Comparison of ENCODE assay signal across 8 cellular contexts in the genomic region with DNA sequence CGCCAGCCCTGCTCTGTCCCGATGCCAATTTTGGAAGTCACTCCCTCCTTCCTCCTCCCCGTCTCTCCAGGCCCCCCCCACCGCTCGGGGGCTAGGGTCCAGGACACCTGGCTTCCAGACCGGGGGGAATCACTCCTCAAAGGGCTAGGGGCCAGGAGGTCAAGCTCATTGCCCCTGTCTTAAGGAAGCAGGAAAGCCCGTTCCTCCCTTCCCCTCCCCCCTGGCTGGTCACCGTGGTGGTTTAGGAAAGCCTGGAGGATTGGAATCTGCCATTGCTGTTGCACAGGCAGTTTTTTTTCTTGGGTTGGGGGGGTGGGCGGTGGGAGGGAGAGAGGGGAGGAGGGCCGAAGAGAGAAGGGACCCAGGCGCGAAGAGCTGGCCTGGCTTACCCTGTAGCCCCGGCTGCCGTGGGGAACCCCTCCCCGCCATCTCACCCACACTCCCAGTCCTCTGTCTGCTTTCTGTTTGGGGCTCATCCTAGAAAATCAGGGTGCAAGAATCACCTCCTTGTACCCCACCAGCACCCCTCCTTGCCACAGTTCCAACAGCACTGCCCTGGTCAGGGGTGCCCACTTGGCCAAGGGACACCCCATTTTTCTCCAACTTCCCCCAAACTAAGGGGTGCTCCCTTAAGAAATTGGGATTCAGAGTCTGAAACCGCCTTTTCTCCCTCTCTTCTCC. TPM values are rescaled to one million over a fixed set of nuclear protein-coding genes. Genes with fewer than 3 reads are reported as not detected.
DNase-seq lines count a peak whose midpoint lies in the region; ATAC-seq, FAIRE-seq and TF ChIP-seq lines count a peak whose summit lies in the region.

No MANE protein-coding gene starts in this region.

- intact Hi-C loops in body of pancreas (cut with DNase I) (loop anchor here (10.0 kb wide), 1 partner anchor 175 kb away; no protein-coding TSS in a partner anchor), stomach (cut with DNase I; ENCODE audit: low total_unique reads) (no loop called here)

- no peaks in the 10 kb centered on the region for H3K27me3 ChIP-seq in body of pancreas
- H3K27me3 ChIP-seq in stomach: peaks cover 3 to 24% (median 10%) of the 10 kb centered on the region in 3 donors

- TF ChIP-seq EP300 in A549 (IDR thresholded peaks at IDR 0.05) (no peak), stomach (IDR thresholded peaks at IDR 0.05) (no peak)

- CTCF ChIA-PET in A549 (lab: Yijun Ruan, JAX): interaction anchor here (0.8 to 11.4 kb wide), 17 partner anchors 11 to 379 kb away, joined by 3 to 77 read pairs (median 13); a partner anchor contains a TSS

- POLR2A ChIA-PET in A549 (lab: Yijun Ruan, JAX): interaction anchor here (0.6 to 1.0 kb wide), 2 partner anchors 16 to 148 kb away, joined by 3 to 14 read pairs; a partner anchor contains a TSS

- H3K36me3 ChIP-seq in body of pancreas (replicated peaks in 1 of 2; ENCODE audit: insufficient read depth in 1 of 2, low read depth in 2 of 2): no peaks in the 10 kb centered on the region
- peaks cover 4 to 15% (median 14%) of the 10 kb centered on the region in 4 donors for H3K36me3 ChIP-seq in stomach

- H3K4me3 ChIP-seq in A549: peak overlapping the region; percentile 43
- H3K4me3 ChIP-seq in body of pancreas: peak overlapping the region; percentile 6 to 18
- H3K4me3 ChIP-seq in stomach: peak overlapping the region; percentile 49 to 57 (median 52)

- no peak for FAIRE-seq in A549 (lab: Jason Lieb, UNC)

- no peak for TF ChIP-seq POLR2A in A549 (IDR thresholded peaks at IDR 0.05; ENCODE audit: low read length)
- peak in 1 of 3 donors; percentile 38 for TF ChIP-seq POLR2A in body of pancreas (IDR thresholded peaks at IDR 0.05)
- no peak for TF ChIP-seq POLR2A in stomach (IDR thresholded peaks at IDR 0.05)

- WGBS in A549 (ENCODE audit: missing lambda C conversion rate): 9% methylated on average over 15 of the region's 16 CpGs
- WGBS in body of pancreas, 2 donors: 7 to 16% methylated on average over 12 to 15 of the region's 16 CpGs
- WGBS in stomach, 5 donors: 12 to 20% (median 17%) methylated on average over 11 to 16 of the region's 16 CpGs

- peak; percentile 11 to 23; a peak in 3 of 6 replicates for ATAC-seq in A549
- ATAC-seq in body of pancreas: peak; percentile 23

- TF ChIP-seq RAD21 in A549 (conservative IDR thresholded peaks at IDR 0.05 in 1 of 2, IDR thresholded peaks at IDR 0.05 in 1 of 2): no peak

- H3K4me2 ChIP-seq in A549: peak overlapping the region; percentile 76

- H3K4me1 ChIP-seq in A549: peaks cover 31% of the 10 kb centered on the region
- peaks cover 39% of the 10 kb centered on the region for H3K4me1 ChIP-seq in body of pancreas
- H3K4me1 ChIP-seq in stomach: peaks cover 45 to 83% (median 73%) of the 10 kb centered on the region in 4 donors

- H3K9me3 ChIP-seq in A549: no peaks in the 10 kb centered on the region
- no peaks in the 10 kb centered on the region for H3K9me3 ChIP-seq in body of pancreas
- no peaks in the 10 kb centered on the region for H3K9me3 ChIP-seq in stomach

- H3K27ac ChIP-seq in A549 (peak overlapping the region; percentile 92 to 94), body of pancreas (peak overlapping the region; percentile 63 to 83 (median 75)), stomach (peak overlapping the region; percentile 65 to 99 (median 97))

- TF ChIP-seq CTCF in A549 (IDR thresholded peaks at IDR 0.05): no peak
- TF ChIP-seq CTCF in body of pancreas (IDR thresholded peaks at IDR 0.05): no peak
- TF ChIP-seq CTCF in stomach (IDR thresholded peaks at IDR 0.05): no peak

- DNase-seq in A549 (ENCODE audit: low read depth in 1 of 2, low spot score in 1 of 2) (peak; percentile 77 to 94), HuH-7.5 (ENCODE audit: low spot score) (peak; percentile 86), body of pancreas (peak; percentile 71 to 75 (median 73)), iPS-NIHi11 (ENCODE audit: low spot score) (peak; percentile 72), stomach (peak; percentile 57), HK-2 (ENCODE audit: unreplicated experiment) (no peak), NCI-H524 (lab: John Stamatoyannopoulos, UW) (no peak)
- no peak for DNase-seq in stimulated activated CD4-positive, alpha-beta T cell treated with anti-CD3 and anti-CD28 coated beads, Interleukin-4, amount 100 ng/mL, for 4 hours

TF ChIP-seq in A549, 52 proteins besides CTCF, POLR2A, EP300 and RAD21 (continues in another document):
- TF ChIP-seq FOXS1 (CRISPR knock-in tag; IDR thresholded peaks at IDR 0.05) (no peak), HOXA7 (CRISPR knock-in tag; IDR thresholded peaks at IDR 0.05) (no peak), MAZ (IDR thresholded peaks at IDR 0.05; ENCODE audit: borderline replicate concordance, low read depth, low read length) (peak; percentile 93; the same call in 1 of the 2 replicates), HOXB13 (CRISPR knock-in tag; IDR thresholded peaks at IDR 0.05; ENCODE audit: low read depth) (no peak), RNF2 (IDR thresholded peaks at IDR 0.05; ENCODE audit: borderline replicate concordance, low read depth) (no peak), EHMT2 (IDR thresholded peaks at IDR 0.05; ENCODE audit: low read depth) (no peak), RCOR1 (IDR thresholded peaks at IDR 0.05; ENCODE audit: low read depth, low read length) (no peak), ZC3H11A (IDR thresholded peaks at IDR 0.05) (no peak), KDM5A (IDR thresholded peaks at IDR 0.05) (no peak), POLR2AphosphoS2 (conservative IDR thresholded peaks at IDR 0.05; ENCODE audit: low read length) (no peak)
- TF ChIP-seq, protein P1, sequence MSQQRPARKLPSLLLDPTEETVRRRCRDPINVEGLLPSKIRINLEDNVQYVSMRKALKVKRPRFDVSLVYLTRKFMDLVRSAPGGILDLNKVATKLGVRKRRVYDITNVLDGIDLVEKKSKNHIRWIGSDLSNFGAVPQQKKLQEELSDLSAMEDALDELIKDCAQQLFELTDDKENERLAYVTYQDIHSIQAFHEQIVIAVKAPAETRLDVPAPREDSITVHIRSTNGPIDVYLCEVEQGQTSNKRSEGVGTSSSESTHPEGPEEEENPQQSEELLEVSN (IDR thresholded peaks at IDR 0.05; ENCODE audit: borderline replicate concordance, low read depth): peak; percentile 23; the same call in 1 of the 2 replicates
- TF ChIP-seq, protein P2, sequence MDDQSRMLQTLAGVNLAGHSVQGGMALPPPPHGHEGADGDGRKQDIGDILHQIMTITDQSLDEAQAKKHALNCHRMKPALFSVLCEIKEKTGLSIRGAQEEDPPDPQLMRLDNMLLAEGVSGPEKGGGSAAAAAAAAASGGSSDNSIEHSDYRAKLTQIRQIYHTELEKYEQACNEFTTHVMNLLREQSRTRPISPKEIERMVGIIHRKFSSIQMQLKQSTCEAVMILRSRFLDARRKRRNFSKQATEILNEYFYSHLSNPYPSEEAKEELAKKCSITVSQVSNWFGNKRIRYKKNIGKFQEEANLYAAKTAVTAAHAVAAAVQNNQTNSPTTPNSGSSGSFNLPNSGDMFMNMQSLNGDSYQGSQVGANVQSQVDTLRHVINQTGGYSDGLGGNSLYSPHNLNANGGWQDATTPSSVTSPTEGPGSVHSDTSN (IDR thresholded peaks at IDR 0.05): no peak

RNA-seq across cellular contexts. Expression of a gene that starts 2.9 kb away (rescaled TPM):
- polyA plus RNA-seq in A549 (2011; rRNA removed) (0.16 TPM in 1 of 2 replicates, not detected in the other), A549 (2017; fragmentation: RNase III; extraction: RNeasy Plus Mini Kit Qiagen cat#74134 plus additional on column Dnase treatment) (0.03 to 0.04 TPM in 2 of 3 replicates, not detected in the other), stomach (1 to 10 TPM; 2.2 to 5.0 (median 4.3) TPM)
- polyA plus RNA-seq in A549 (2012; cell fraction: cytosol; rRNA removed): 0.01 TPM in 1 of 2 replicates, not detected in the other
- polyA plus RNA-seq in A549 (2012; cell fraction: nucleus; rRNA removed): 0.02 and 0.05 TPM in 2 replicates
- polyA minus RNA-seq in A549 (2011; rRNA and poly(A)+ RNA removed): not detected in 2 replicates
- total RNA-seq in body of pancreas (1 to 10 TPM; 1.6 to 8.9 TPM), stomach (1 to 10 TPM in 3 of 5 donors, not detected in 2; 1.3 to 5.5 (median 2.9) TPM)

RNA-seq across cellular contexts. Expression of a gene that starts 7.6 kb away (rescaled TPM):
- polyA plus RNA-seq in A549 (2011; rRNA removed) (185 and 210 TPM in 2 replicates), A549 (2017; fragmentation: RNase III; extraction: RNeasy Plus Mini Kit Qiagen cat#74134 plus additional on column Dnase treatment) (388 to 426 TPM (median 424 TPM) in 3 replicates), stomach (100 to 1,000 TPM; 243 to 390 (median 247) TPM)
- polyA plus RNA-seq in A549 (2012; cell fraction: cytosol; rRNA removed): 152 and 203 TPM in 2 replicates
- polyA plus RNA-seq in A549 (2012; cell fraction: nucleus; rRNA removed): 129 and 138 TPM in 2 replicates
- polyA minus RNA-seq in A549 (2011; rRNA and poly(A)+ RNA removed): 81.0 and 92.3 TPM in 2 replicates
- total RNA-seq in body of pancreas (10 to 100 TPM in 1 of 2 donors, 1 to 10 TPM in 1; 9.9 to 87.4 TPM), stomach (100 to 1,000 TPM in 2 of 5 donors, 10 to 100 TPM in 3; 12.3 to 173 (median 78.8) TPM)

RNA-seq across cellular contexts. Expression of a gene that starts 15.8 kb away (rescaled TPM):
- polyA plus RNA-seq in A549 (2011; rRNA removed): 6.2 and 8.0 TPM in 2 replicates
- polyA plus RNA-seq in A549 (2012; cell fraction: cytosol; rRNA removed): 7.9 and 11.7 TPM in 2 replicates
- polyA plus RNA-seq in A549 (2012; cell fraction: nucleus; rRNA removed): 16.2 and 19.5 TPM in 2 replicates
- 6.2 to 10.9 TPM (median 10.4 TPM) in 3 replicates for polyA plus RNA-seq in A549 (2017; fragmentation: RNase III; extraction: RNeasy Plus Mini Kit Qiagen cat#74134 plus additional on column Dnase treatment)
- polyA minus RNA-seq in A549 (2011; rRNA and poly(A)+ RNA removed): 8.2 and 8.4 TPM in 2 replicates
- 1 to 10 TPM in 1 of 2 donors, not detected in 1; 1.6 TPM for total RNA-seq in body of pancreas
- total RNA-seq in stomach: 1 to 10 TPM in 1 of 5 donors, not detected in 4; 2.9 TPM
- 1 to 10 TPM in 1 of 3 donors, under 1 TPM in 1, not detected in 1; 0.56 to 1.4 TPM for polyA plus RNA-seq in stomach

RNA-seq across cellular contexts. Expression of a gene that starts 23.9 kb away (rescaled TPM):
- not detected in 2 replicates for polyA plus RNA-seq in A549 (2011; rRNA removed)
- polyA plus RNA-seq in A549 (2012; cell fraction: cytosol; rRNA removed): not detected in 2 replicates
- 0.08 TPM in 1 of 2 replicates, not detected in the other for polyA plus RNA-seq in A549 (2012; cell fraction: nucleus; rRNA removed)
- not detected in 3 replicates for polyA plus RNA-seq in A549 (2017; fragmentation: RNase III; extraction: RNeasy Plus Mini Kit Qiagen cat#74134 plus additional on column Dnase treatment)
- not detected in 2 replicates for polyA minus RNA-seq in A549 (2011; rRNA and poly(A)+ RNA removed)
- total RNA-seq in body of pancreas: 10 to 100 TPM in 1 of 2 donors, 1 to 10 TPM in 1; 4.2 to 10.9 TPM
- not detected for total RNA-seq in stomach
- polyA plus RNA-seq in stomach: 1 to 10 TPM in 2 of 3 donors, under 1 TPM in 1; 0.68 to 3.7 (median 2.3) TPM

RNA-seq across cellular contexts. Expression of a gene that starts 24.1 kb away (rescaled TPM):
- polyA plus RNA-seq in A549 (2011; rRNA removed) (not detected in 2 replicates), A549 (2017; fragmentation: RNase III; extraction: RNeasy Plus Mini Kit Qiagen cat#74134 plus additional on column Dnase treatment) (not detected in 3 replicates), stomach (1 to 10 TPM in 1 of 3 donors, not detected in 2; 3.4 TPM)
- polyA plus RNA-seq in A549 (2012; cell fraction: cytosol; rRNA removed): not detected in 2 replicates
- 0.02 TPM in 1 of 2 replicates, not detected in the other for polyA plus RNA-seq in A549 (2012; cell fraction: nucleus; rRNA removed)
- polyA minus RNA-seq in A549 (2011; rRNA and poly(A)+ RNA removed): not detected in 2 replicates
- total RNA-seq in body of pancreas (not detected), stomach (under 1 TPM in 1 of 5 donors, not detected in 4; 0.92 TPM)

Comparison
In these comparisons a context has a peak if more than half of its experiments do, and no peak if none do; other contexts are left out.
1. DNase-seq: peak in A549 (2 of 2), HuH-7.5 (single experiment), body of pancreas (4 of 4), iPS-NIHi11 (single experiment) and stomach (single experiment); none in HK-2 (single experiment), NCI-H524 (0 of 2) and stimulated activated CD4-positive, alpha-beta T cell treated with anti-CD3 and anti-CD28 coated beads, Interleukin-4, amount 100 ng/mL, for 4 hours (0 of 2).
2. Peak in every context shown above with its lines, with median percentiles within 50 percentile points of each other: H3K27ac ChIP-seq and H3K4me3 ChIP-seq.